ENCODE assay signal across 9 cellular contexts in the genomic region with DNA sequence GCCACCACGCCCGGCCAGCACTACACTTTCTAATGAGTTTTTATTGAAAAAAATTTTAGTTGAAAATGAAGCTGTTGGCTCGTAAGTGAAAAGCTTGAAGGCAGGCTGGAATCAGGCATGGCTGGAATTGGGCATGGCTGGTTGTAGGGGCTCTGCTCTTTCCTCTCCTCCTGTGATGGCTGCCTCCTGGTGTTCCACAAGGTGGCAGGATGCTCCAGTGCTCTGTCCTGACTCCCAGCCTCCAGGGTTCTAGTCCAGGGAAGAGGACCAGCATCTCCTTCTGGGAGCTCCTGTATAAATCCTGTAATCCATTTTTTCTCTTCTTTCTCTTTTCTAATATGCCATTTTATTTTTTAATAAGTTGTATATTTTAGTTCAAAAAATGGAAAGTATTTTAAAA.
A peak's percentile ranks its signal among the peaks of the same experiment; 100 is the strongest.
DNase-seq lines count a peak whose midpoint lies in the region; ATAC-seq and TF ChIP-seq lines count a peak whose summit lies in the region.
"Had no signal": no experiment of that assay in that cellular context is flagged by ENCODE, and none has a peak within 500 bp of the region (broad histone marks: within the 10 kb centered on the region; RNA-seq: fewer than 3 reads in every experiment).

No MANE protein-coding gene starts in this region.

- H3K36me3 Mint-ChIP-seq in stimulated activated memory B cell treated with anti-CD40 and anti-IgM and Interleukin-4, amounts not matched to agents 10 μg/mL and 1 μg/mL and 100 μg/mL, for 72 hours: peaks cover 69% of the 10 kb centered on the region

- H3K27me3 Mint-ChIP-seq in stimulated activated memory B cell treated with anti-CD40 and anti-IgM and Interleukin-4, amounts not matched to agents 10 μg/mL and 1 μg/mL and 100 μg/mL, for 72 hours: no peaks in the 10 kb centered on the region

- H3K27ac Mint-ChIP-seq in stimulated activated memory B cell treated with anti-CD40 and anti-IgM and Interleukin-4, amounts not matched to agents 10 μg/mL and 1 μg/mL and 100 μg/mL, for 72 hours: no peak overlapping the region

- ATAC-seq in stimulated activated memory B cell treated with anti-CD40 and anti-IgM and Interleukin-4, amounts not matched to agents 10 μg/mL and 1 μg/mL and 100 μg/mL, for 72 hours: no peak
- ATAC-seq in GM18867 (IDR thresholded peaks at IDR 0.05; ENCODE audit: unreplicated experiment): no peak

- TF ChIP-seq CTCF in HEK293 (tag by site-specific recombination; IDR thresholded peaks at IDR 0.05): peak; percentile 36; the same call in 1 of the 2 replicates

- H3K9me3 ChIP-seq in HEK293 (ENCODE audit: control insufficient read depth, insufficient read depth, low read depth, low read length): no peaks in the 10 kb centered on the region

- H3K4me1 Mint-ChIP-seq in stimulated activated memory B cell treated with anti-CD40 and anti-IgM and Interleukin-4, amounts not matched to agents 10 μg/mL and 1 μg/mL and 100 μg/mL, for 72 hours: peaks cover 6% of the 10 kb centered on the region

- TF ChIP-seq POLR2A in erythroblast (IDR thresholded peaks at IDR 0.05; ENCODE audit: low read length): no peak

- no peaks in the 10 kb centered on the region for H3K4me1 ChIP-seq in HEK293 (ENCODE audit: control insufficient read depth, insufficient read depth, low read length)

- POLR2A ChIA-PET in HEK293 (lab: Yijun Ruan, JAX): no interaction called here

- DNase-seq in COLO668 (lab: John Stamatoyannopoulos, UW; ENCODE audit: unreplicated experiment): peak; percentile 17
- peak; percentile 19 to 53 for DNase-seq in SW 1271 (lab: John Stamatoyannopoulos, UW)
- peak; percentile 84 for DNase-seq in islet precursor cell
- no peak for DNase-seq in activated CD8-positive, alpha-beta memory T cell treated with anti-CD3 and anti-CD28 coated beads, Interleukin-2, amount 50 U/mL, for 4 hours
- no peak for DNase-seq in erythroblast (lab: John Stamatoyannopoulos, UW)

- H3K36me3 ChIP-seq in HEK293 (ENCODE audit: control insufficient read depth in 2 of 2, insufficient read depth in 1 of 2, low read length in 2 of 2): peaks cover 3 to 9% of the 10 kb centered on the region in 2 experiments; a peak in 2 of 3 replicates

- H3K4me3 Mint-ChIP-seq in stimulated activated memory B cell treated with anti-CD40 and anti-IgM and Interleukin-4, amounts not matched to agents 10 μg/mL and 1 μg/mL and 100 μg/mL, for 72 hours: no peak overlapping the region

- CTCF ChIA-PET in HEK293 (lab: Yijun Ruan, JAX): interaction anchor here (0.6 to 4.6 kb wide), 26 partner anchors 9 to 587 kb away, joined by 3 to 27 read pairs (median 4); no protein-coding TSS in a partner anchor

- no peaks in the 10 kb centered on the region for H3K9me3 Mint-ChIP-seq in stimulated activated memory B cell treated with anti-CD40 and anti-IgM and Interleukin-4, amounts not matched to agents 10 μg/mL and 1 μg/mL and 100 μg/mL, for 72 hours

- no peak overlapping the region for H3K4me3 ChIP-seq in HEK293 (ENCODE audit: low read depth, low read length)

- no peak overlapping the region for H3K27ac ChIP-seq in HEK293 (ENCODE audit: extremely low read depth, low read depth, low read length)
- H3K27ac ChIP-seq: HL-60 had no signal

TF ChIP-seq in HEK293, 187 proteins besides CTCF, POLR2A, EP300 and RAD21:
- 0 out of 2 replicates have a peak, but pooled peaks have one; percentile 26 for TF ChIP-seq ZSCAN30 (tag by site-specific recombination; IDR thresholded peaks at IDR 0.05)
- TF ChIP-seq ZBTB48 (tag by site-specific recombination; IDR thresholded peaks at IDR 0.05): no peak
- TF ChIP-seq ZNF404 (tag by site-specific recombination; IDR thresholded peaks at IDR 0.05): no peak
- no peak for TF ChIP-seq ZNF610 (tag by site-specific recombination; IDR thresholded peaks at IDR 0.05; ENCODE audit: borderline replicate concordance)
- TF ChIP-seq IKZF3 (tag by site-specific recombination; IDR thresholded peaks at IDR 0.05): peak; percentile 43; the same call in 1 of the 2 replicates
- peak; percentile 73 for TF ChIP-seq ZNF654 (tag by site-specific recombination; IDR thresholded peaks at IDR 0.05; ENCODE audit: low read depth)
- TF ChIP-seq ZNF785 (tag by site-specific recombination; IDR thresholded peaks at IDR 0.05): no peak
- TF ChIP-seq ZNF366 (tag by site-specific recombination; conservative IDR thresholded peaks at IDR 0.05): no peak
- no peak for TF ChIP-seq PRDM1 (tag by site-specific recombination; IDR thresholded peaks at IDR 0.05)

Comparison
In these comparisons a context has a peak if more than half of its experiments do, and no peak if none do; other contexts are left out.
1. DNase-seq: peak in COLO668 (single experiment), SW 1271 (2 of 2) and islet precursor cell (single experiment); none in activated CD8-positive, alpha-beta memory T cell treated with anti-CD3 and anti-CD28 coated beads, Interleukin-2, amount 50 U/mL, for 4 hours (single experiment) and erythroblast (0 of 2).